In genomic region chr16:65274576-65274975, GRCh38 we compare ENCODE assay signal across 16 cellular contexts.
"Had no signal": no experiment of that assay in that cellular context is flagged by ENCODE, and none has a peak within 500 bp of the region (broad histone marks: within the 10 kb centered on the region; RNA-seq: fewer than 3 reads in every experiment).

No MANE protein-coding gene starts in this region.

- H3K27me3 ChIP-seq: cardiac muscle cell, right lobe of liver, spleen, stomach, testis, upper lobe of left lung had no signal

- DNase-seq: activated B cell treated with CpG ODN at 0.5 μM for 24 hours; activated CD4-positive, alpha-beta T cell treated with anti-CD3 and anti-CD28 coated beads for 48 hours; activated CD8-positive, alpha-beta T cell treated with anti-CD3 and anti-CD28 coated beads for 36 hours; activated gamma-delta T cell; activated T-cell treated with anti-CD3 and anti-CD28 coated beads, Interleukin-2, amount 50 U/mL, for 48 hours; aorta; dorsolateral prefrontal cortex; mesendoderm; nephron progenitor cell; right lobe of liver; spleen; stomach; testis; upper lobe of left lung had no signal

- ATAC-seq: activated CD8-positive, alpha-beta T cell treated with anti-CD3 and anti-CD28 coated beads for 36 hours; esophagus mucosa; right lobe of liver had no signal

- H3K4me1 ChIP-seq: right lobe of liver, spleen, stomach, testis, upper lobe of left lung had no signal

- H3K27ac ChIP-seq: cardiac muscle cell, dorsolateral prefrontal cortex, right lobe of liver, spleen, stomach, testis, upper lobe of left lung had no signal
